26 cellular contexts compared by ENCODE assay signal in genomic region chr20:8443464-8444072, GRCh38.
DNase-seq lines count a peak whose midpoint lies in the region; ATAC-seq and TF ChIP-seq lines count a peak whose summit lies in the region.
"Had no signal": no experiment of that assay in that cellular context is flagged by ENCODE, and none has a peak within 500 bp of the region (broad histone marks: within the 10 kb centered on the region; RNA-seq: fewer than 3 reads in every experiment).

No MANE protein-coding gene starts in this region.

- H4K20me1 ChIP-seq in GM23338 (replicated peaks; ENCODE audit: insufficient read depth), result no peaks in the 10 kb centered on the region

- H3K9me3 Mint-ChIP-seq in GM23338 (no peaks in the 10 kb centered on the region), endodermal cell (no peaks in the 10 kb centered on the region)
- H3K9me3 Mint-ChIP-seq in activated T-helper 17 cell treated with anti-CD3 and anti-CD28 coated beads, Interleukin-2, amount 50 U/mL, for 72 hours, result peaks cover 5% of the 10 kb centered on the region
- H3K9me3 Mint-ChIP-seq: activated B cell treated with CpG ODN at 0.5 μM for 24 hours; activated naive CD8-positive, alpha-beta T cell treated with anti-CD3 and anti-CD28 coated beads for 36 hours; central memory CD8-positive, alpha-beta T cell had no signal

- ATAC-seq in GM23338 (peak; percentile 68), HG03097 (IDR thresholded peaks at IDR 0.05; ENCODE audit: low FRiP score, unreplicated experiment) (no peak), HG02610 (IDR thresholded peaks at IDR 0.05; ENCODE audit: unreplicated experiment) (no peak)
- ATAC-seq in activated T-helper 17 cell treated with anti-CD3 and anti-CD28 coated beads, Interleukin-2, amount 50 U/mL, for 72 hours (replicated peaks), result no peak
- ATAC-seq: GM12878, left cardiac atrium had no signal

- no peaks in the 10 kb centered on the region for H3K36me3 Mint-ChIP-seq in GM23338 (ENCODE audit: low read depth)
- H3K36me3 Mint-ChIP-seq in endodermal cell (ENCODE audit: low read depth), result no peaks in the 10 kb centered on the region
- H3K36me3 Mint-ChIP-seq in activated T-helper 17 cell treated with anti-CD3 and anti-CD28 coated beads, Interleukin-2, amount 50 U/mL, for 72 hours (ENCODE audit: low read depth), result no peaks in the 10 kb centered on the region
- H3K36me3 Mint-ChIP-seq: activated naive CD8-positive, alpha-beta T cell treated with anti-CD3 and anti-CD28 coated beads for 36 hours had no signal

- H3K9ac ChIP-seq in endodermal cell (ENCODE audit: extremely low read depth, low read length, poor library complexity, severe bottlenecking), result no peak overlapping the region

- H3K4me1 Mint-ChIP-seq in GM23338 (peaks cover 5% of the 10 kb centered on the region; the same call in 2 of the 3 replicates), endodermal cell (peaks cover 4% of the 10 kb centered on the region)
- no peaks in the 10 kb centered on the region for H3K4me1 Mint-ChIP-seq in activated T-helper 17 cell treated with anti-CD3 and anti-CD28 coated beads, Interleukin-2, amount 50 U/mL, for 72 hours
- H3K4me1 Mint-ChIP-seq: activated B cell treated with CpG ODN at 0.5 μM for 24 hours; activated naive CD8-positive, alpha-beta T cell treated with anti-CD3 and anti-CD28 coated beads for 36 hours; CD4-positive, alpha-beta memory T cell; central memory CD8-positive, alpha-beta T cell had no signal

- H3K9me2 ChIP-seq in GM23338 (ENCODE audit: insufficient read depth), result no peaks in the 10 kb centered on the region

- TF ChIP-seq CTCF in C4-2B (conservative IDR thresholded peaks at IDR 0.05) (0 out of 2 replicates have a peak, but pooled peaks have one; percentile 3), GM23338 (conservative IDR thresholded peaks at IDR 0.05; ENCODE audit: low read depth in 2 of 2) (peak; percentile 65 to 71), endodermal cell (conservative IDR thresholded peaks at IDR 0.05) (peak; percentile 57)

- H3K27me3 ChIP-seq in GM23338 (ENCODE audit: insufficient read depth), result no peaks in the 10 kb centered on the region
- H3K27me3 ChIP-seq in endodermal cell (ENCODE audit: control insufficient read depth, insufficient read depth, low read length, poor library complexity, severe bottlenecking), result no peaks in the 10 kb centered on the region
- H3K27me3 ChIP-seq: transverse colon had no signal

- H3K27me3 Mint-ChIP-seq in GM23338 (ENCODE audit: insufficient read depth, low read depth, poor library complexity) (no peaks in the 10 kb centered on the region), endodermal cell (ENCODE audit: insufficient read depth) (no peaks in the 10 kb centered on the region)
- H3K27me3 Mint-ChIP-seq in activated T-helper 17 cell treated with anti-CD3 and anti-CD28 coated beads, Interleukin-2, amount 50 U/mL, for 72 hours, result no peaks in the 10 kb centered on the region
- H3K27me3 Mint-ChIP-seq: activated B cell treated with CpG ODN at 0.5 μM for 24 hours; activated naive CD8-positive, alpha-beta T cell treated with anti-CD3 and anti-CD28 coated beads for 36 hours; CD4-positive, alpha-beta memory T cell; central memory CD8-positive, alpha-beta T cell had no signal

- 69% methylated on average over 2 of the region's 2 CpGs; no CpG with 5 or more reads in 1 of the 2 experiments for WGBS in endodermal cell (ENCODE audit: insufficient coverage in 1 of 2, insufficient read length in 1 of 2), 2 experiments

- no peak overlapping the region for H3K27ac ChIP-seq in C4-2B
- no peak overlapping the region for H3K27ac ChIP-seq in GM23338 (ENCODE audit: low read depth)
- no peak overlapping the region for H3K27ac ChIP-seq in endodermal cell (ENCODE audit: low read depth, low read length)
- H3K27ac ChIP-seq: prostate gland, transverse colon had no signal

- H3K79me2 ChIP-seq in GM23338 (replicated peaks; ENCODE audit: insufficient read depth), result no peaks in the 10 kb centered on the region

- no peak overlapping the region for H3K4me2 ChIP-seq in GM23338

- H3K4me3 ChIP-seq in GM23338 (no peak overlapping the region), endodermal cell (ENCODE audit: low read length) (no peak overlapping the region)
- H3K4me3 ChIP-seq: GM12878, HAP-1, prostate gland, transverse colon had no signal

- no peak overlapping the region for H3K4me3 Mint-ChIP-seq in GM23338
- H3K4me3 Mint-ChIP-seq in endodermal cell, result no peak overlapping the region
- no peak overlapping the region for H3K4me3 Mint-ChIP-seq in activated T-helper 17 cell treated with anti-CD3 and anti-CD28 coated beads, Interleukin-2, amount 50 U/mL, for 72 hours
- H3K4me3 Mint-ChIP-seq: activated B cell treated with CpG ODN at 0.5 μM for 24 hours; activated naive CD8-positive, alpha-beta T cell treated with anti-CD3 and anti-CD28 coated beads for 36 hours; CD4-positive, alpha-beta memory T cell; central memory CD8-positive, alpha-beta T cell had no signal

- no peak overlapping the region for H2AFZ ChIP-seq in GM23338

- H3K36me3 ChIP-seq in GM23338 (ENCODE audit: insufficient read depth) (no peaks in the 10 kb centered on the region), endodermal cell (ENCODE audit: control insufficient read depth, insufficient read depth, low read length) (no peaks in the 10 kb centered on the region)
- H3K36me3 ChIP-seq: HAP-1, prostate gland, transverse colon had no signal

- H3K27ac Mint-ChIP-seq in GM23338 (no peak overlapping the region), endodermal cell (no peak overlapping the region)
- no peak overlapping the region for H3K27ac Mint-ChIP-seq in activated T-helper 17 cell treated with anti-CD3 and anti-CD28 coated beads, Interleukin-2, amount 50 U/mL, for 72 hours
- H3K27ac Mint-ChIP-seq: activated B cell treated with CpG ODN at 0.5 μM for 24 hours; activated naive CD8-positive, alpha-beta T cell treated with anti-CD3 and anti-CD28 coated beads for 36 hours had no signal

- H3F3A ChIP-seq in GM23338 (replicated peaks; ENCODE audit: low read depth), result no peaks in the 10 kb centered on the region

- DNase-seq in GM23338 (ENCODE audit: low spot score), result peak; percentile 57
- peak; percentile 58 for DNase-seq in NCI-H69 (lab: John Stamatoyannopoulos, UW)
- DNase-seq in endodermal cell, result peak; percentile 77
- no peak for DNase-seq in NK-92 (lab: John Stamatoyannopoulos, UW; ENCODE audit: unreplicated experiment)
- DNase-seq: activated B cell treated with CpG ODN at 0.5 μM for 24 hours; activated CD4-positive, alpha-beta T cell treated with anti-CD3 and anti-CD28 coated beads, Interleukin-2, amount 50 U/mL, for 48 hours; activated CD8-positive, alpha-beta memory T cell treated with anti-CD3 and anti-CD28 coated beads, Interleukin-2, amount 50 U/mL, for 4 hours; activated naive CD8-positive, alpha-beta T cell treated with anti-CD3 and anti-CD28 coated beads for 36 hours; CD4-positive, alpha-beta memory T cell; DMS79 treated with DMSO at 0.1 percent for 48 hours; head of caudate nucleus; left cardiac atrium; mammary epithelial cell; NCI-H1436 treated with DMSO at 0.1 percent for 48 hours; NCI-H2171; NCI-H510A treated with DMSO at 0.1 percent for 48 hours; T-helper 2 cell; transverse colon had no signal

- H3K4me1 ChIP-seq in GM23338 (ENCODE audit: insufficient read depth), result no peaks in the 10 kb centered on the region
- H3K4me1 ChIP-seq in endodermal cell (ENCODE audit: control insufficient read depth, insufficient read depth, low read length), result no peaks in the 10 kb centered on the region
- H3K4me1 ChIP-seq: HAP-1, prostate gland, transverse colon had no signal

- no peaks in the 10 kb centered on the region for H3K9me3 ChIP-seq in endodermal cell (ENCODE audit: control insufficient read depth, low read length)
- H3K9me3 ChIP-seq: HAP-1, prostate gland, transverse colon had no signal

TF ChIP-seq in GM23338, 12 proteins besides CTCF, POLR2A, EP300 and RAD21 (continues in another document):
- TF ChIP-seq EZH2phosphoT487 (IDR thresholded peaks at IDR 0.05; ENCODE audit: unreplicated experiment), result no peak
- TF ChIP-seq NANOG (IDR thresholded peaks at IDR 0.05; ENCODE audit: borderline replicate concordance), result no peak
- TF ChIP-seq CREB1 (CRISPR knock-in tag; IDR thresholded peaks at IDR 0.05; ENCODE audit: low read depth), result no peak
- no peak for TF ChIP-seq EZH2 (IDR thresholded peaks at IDR 0.05; ENCODE audit: low read depth, unreplicated experiment)
- TF ChIP-seq ZNF114 (CRISPR knock-in tag; IDR thresholded peaks at IDR 0.05), result no peak
- TF ChIP-seq ZNF331 (CRISPR knock-in tag; IDR thresholded peaks at IDR 0.05; ENCODE audit: low read depth), result no peak
- no peak for TF ChIP-seq ETS1 (IDR thresholded peaks at IDR 0.05)
- no peak for TF ChIP-seq REST (IDR thresholded peaks at IDR 0.05; ENCODE audit: unreplicated experiment)

Comparison
In these comparisons a context has a peak if more than half of its experiments do, and no peak if none do; other contexts are left out.
1. CTCF ChIP-seq: peak in every context shown above with its lines; median percentile 68 in GM23338; 57 in endodermal cell; 3 in C4-2B.